In genomic region chr2:238925281-238925680, GRCh38 we compare ENCODE assay signal across 19 cellular contexts.
"Had no signal": no experiment of that assay in that cellular context is flagged by ENCODE, and none has a peak within 500 bp of the region (broad histone marks: within the 10 kb centered on the region; RNA-seq: fewer than 3 reads in every experiment).

No MANE protein-coding gene starts in this region.

- ATAC-seq: left lobe of liver; lower lobe of right lung; right cardiac atrium; stimulated activated memory B cell treated with anti-CD40 and anti-IgM and Interleukin-4, amounts not matched to agents 10 μg/mL and 1 μg/mL and 100 μg/mL, for 72 hours had no signal

- H3K4me3 Mint-ChIP-seq: naive B cell; nephron; stimulated activated memory B cell treated with anti-CD40 and anti-IgM and Interleukin-4, amounts not matched to agents 10 μg/mL and 1 μg/mL and 100 μg/mL, for 72 hours; stimulated activated naive CD8-positive, alpha-beta T cell treated with anti-CD3 and anti-CD28 coated beads, Interleukin-15, Interleukin-2, amounts not matched to agents 100 ng/mL and 50 ng/mL, for 24 hours had no signal

- DNase-seq: effector CD4-positive, alpha-beta T cell; foreskin melanocyte; hippocampal formation; kidney glomerular epithelial cell; lower lobe of right lung; mesenchymal stem cell; naive B cell; stimulated activated CD4-positive, alpha-beta T cell treated with anti-CD3 and anti-CD28 coated beads, Interleukin-15, amount 100 ng/mL, for 24 hours; stimulated activated CD4-positive, alpha-beta T cell treated with anti-CD3 and anti-CD28 coated beads, Interleukin-1b, Interleukin-23, amount 100 ng/mL, for 48 hours; stimulated activated CD4-positive, alpha-beta T cell treated with anti-CD3 and anti-CD28 coated beads, Interleukin-4, amount 100 ng/mL, for 24 hours; testis had no signal

- H3K4me1 ChIP-seq: lower lobe of right lung had no signal

- H3K27ac Mint-ChIP-seq: stimulated activated memory B cell treated with anti-CD40 and anti-IgM and Interleukin-4, amounts not matched to agents 10 μg/mL and 1 μg/mL and 100 μg/mL, for 72 hours; stimulated activated naive CD8-positive, alpha-beta T cell treated with anti-CD3 and anti-CD28 coated beads, Interleukin-15, Interleukin-2, amounts not matched to agents 100 ng/mL and 50 ng/mL, for 24 hours had no signal

- H3K27ac ChIP-seq: coronary artery, lower lobe of right lung, neutrophil, testis, tibial nerve had no signal

- H3K36me3 ChIP-seq: lower lobe of right lung, neutrophil, tibial nerve had no signal

- H3K9me3 ChIP-seq: lower lobe of right lung, neutrophil, testis, tibial nerve had no signal

- H3K36me3 Mint-ChIP-seq: naive B cell; stimulated activated memory B cell treated with anti-CD40 and anti-IgM and Interleukin-4, amounts not matched to agents 10 μg/mL and 1 μg/mL and 100 μg/mL, for 72 hours had no signal

- H3K4me3 ChIP-seq: coronary artery, lower lobe of right lung, testis, tibial nerve had no signal

- H3K9me3 Mint-ChIP-seq: naive B cell; stimulated activated memory B cell treated with anti-CD40 and anti-IgM and Interleukin-4, amounts not matched to agents 10 μg/mL and 1 μg/mL and 100 μg/mL, for 72 hours; stimulated activated naive CD8-positive, alpha-beta T cell treated with anti-CD3 and anti-CD28 coated beads, Interleukin-15, Interleukin-2, amounts not matched to agents 100 ng/mL and 50 ng/mL, for 24 hours had no signal

- H3K27me3 ChIP-seq: testis, tibial nerve had no signal

- H3K4me1 Mint-ChIP-seq: naive B cell; stimulated activated memory B cell treated with anti-CD40 and anti-IgM and Interleukin-4, amounts not matched to agents 10 μg/mL and 1 μg/mL and 100 μg/mL, for 72 hours had no signal
